Comparison of ENCODE assay signal across 22 cellular contexts in genomic region chr2:24874025-24874424, GRCh38. TPM values are rescaled to one million over a fixed set of nuclear protein-coding genes. Genes with fewer than 3 reads are reported as not detected.
A peak's percentile ranks its signal among the peaks of the same experiment; 100 is the strongest.
DNase-seq lines count a peak whose midpoint lies in the region; ATAC-seq and TF ChIP-seq lines count a peak whose summit lies in the region.
"Had no signal": no experiment of that assay in that cellular context is flagged by ENCODE, and none has a peak within 500 bp of the region (broad histone marks: within the 10 kb centered on the region; RNA-seq: fewer than 3 reads in every experiment).

No MANE protein-coding gene starts in this region.

- H3K9ac ChIP-seq in mammary epithelial cell (ENCODE audit: insufficient read depth, low read length) = no peak overlapping the region
- H3K9ac ChIP-seq: BLaER1 had no signal

- POLR2A ChIA-PET in MCF 10A (lab: Yijun Ruan, JAX) = interaction anchor here (1.0 to 1.1 kb wide), 2 partner anchors 14 to 19 kb away, joined by 3 to 5 read pairs; no protein-coding TSS in a partner anchor

- intact Hi-C loops in MCF 10A (cut with micrococcal nuclease) (no loop called here), mammary epithelial cell (cut with micrococcal nuclease) (no loop called here), ovary (cut with DNase I) (no loop called here), vagina (cut with DNase I) (no loop called here)

- WGBS in mammary epithelial cell (ENCODE audit: low coverage, missing lambda C conversion rate) = 89% methylated on average over 7 of the region's 9 CpGs
- WGBS in gastroesophageal sphincter (ENCODE audit: low coverage in 1 of 2), 2 donors = 80 to 93% methylated on average over 3 to 5 of the region's 9 CpGs
- 68 to 88% (median 77%) methylated on average over 9 of the region's 9 CpGs for WGBS in ovary, 3 donors

- no peaks in the 10 kb centered on the region for H3K79me2 ChIP-seq in mammary epithelial cell (ENCODE audit: insufficient read depth, low read length)

- H3K4me1 Mint-ChIP-seq in MCF 10A (ENCODE audit: insufficient read depth, unreplicated experiment) = peaks cover 22% of the 10 kb centered on the region

- no peak for TF ChIP-seq POLR2A in gastroesophageal sphincter (IDR thresholded peaks at IDR 0.05)
- TF ChIP-seq POLR2A in ovary (IDR thresholded peaks at IDR 0.05) = no peak
- no peak for TF ChIP-seq POLR2A in vagina (IDR thresholded peaks at IDR 0.05)

- dilution Hi-C loops in mammary epithelial cell (cut with HindIII; ENCODE audit: low sequenced_read_pairs) = no loop called here

- peaks cover 15% of the 10 kb centered on the region for H3K36me3 Mint-ChIP-seq in MCF 10A (ENCODE audit: insufficient read depth, unreplicated experiment)

- H3K27me3 ChIP-seq in mammary epithelial cell (ENCODE audit: insufficient read depth, low read length) = no peaks in the 10 kb centered on the region
- H3K27me3 ChIP-seq in gastroesophageal sphincter = no peaks in the 10 kb centered on the region
- H3K27me3 ChIP-seq in ovary = no peaks in the 10 kb centered on the region
- no peaks in the 10 kb centered on the region for H3K27me3 ChIP-seq in vagina
- H3K27me3 ChIP-seq: BLaER1 had no signal

- peak overlapping the region; percentile 87 for H3K27ac Mint-ChIP-seq in MCF 10A (ENCODE audit: low read depth, unreplicated experiment)

- no peak overlapping the region for H3K27ac ChIP-seq in mammary epithelial cell (ENCODE audit: insufficient read depth, low read depth, low read length)
- H3K27ac ChIP-seq in gastroesophageal sphincter = peak overlapping the region in 3 of 4 donors; percentile 39 to 77 (median 73)
- peak overlapping the region; percentile 41 to 78 for H3K27ac ChIP-seq in ovary
- H3K27ac ChIP-seq in vagina = peak overlapping the region; percentile 62
- H3K27ac ChIP-seq: 22Rv1, BLaER1, thoracic aorta had no signal

- BruUV-seq in MCF 10A (replicated peaks; lab: Mats Ljungman, UMichigan) (no TSS peak), mammary epithelial cell (replicated peaks; lab: Mats Ljungman, UMichigan) (no TSS peak)

- ATAC-seq in gastroesophageal sphincter (peak; percentile 80), GM18502 (IDR thresholded peaks at IDR 0.05; ENCODE audit: poor library complexity, unreplicated experiment) (no peak)
- ATAC-seq: left lobe of liver had no signal

- H4K20me1 ChIP-seq in mammary epithelial cell (ENCODE audit: insufficient read depth, low read length) = no peaks in the 10 kb centered on the region

- TF ChIP-seq CTCF in MCF 10A (IDR thresholded peaks at IDR 0.05; ENCODE audit: unreplicated experiment) (no peak), mammary epithelial cell (conservative IDR thresholded peaks at IDR 0.05 in 1 of 2, IDR thresholded peaks at IDR 0.05 in 1 of 2; ENCODE audit: extremely low read depth in 1 of 2, insufficient read depth in 1 of 2, low read depth in 1 of 2, low read length in 2 of 2) (no peak), gastroesophageal sphincter (IDR thresholded peaks at IDR 0.05) (no peak), ovary (IDR thresholded peaks at IDR 0.05) (no peak), vagina (IDR thresholded peaks at IDR 0.05) (no peak), GM20000 (IDR thresholded peaks at IDR 0.05; ENCODE audit: extremely low read depth, missing control alignments) (no peak)

- no peak for TF ChIP-seq EP300 in gastroesophageal sphincter (IDR thresholded peaks at IDR 0.05)
- TF ChIP-seq EP300 in ovary (IDR thresholded peaks at IDR 0.05) = no peak

- no peaks in the 10 kb centered on the region for H3K9me3 Mint-ChIP-seq in MCF 10A (ENCODE audit: unreplicated experiment)
- H3K9me3 Mint-ChIP-seq: naive B cell had no signal

- H3K4me2 ChIP-seq in mammary epithelial cell (ENCODE audit: insufficient read depth, low read depth, low read length) = no peak overlapping the region

- CTCF ChIA-PET in MCF 10A (lab: Yijun Ruan, JAX) = no interaction called here
- CTCF ChIA-PET in mammary epithelial cell (lab: Charles Lee; ENCODE audit: low non-redundant PET) = no interaction called here

- no peak overlapping the region for H3K4me3 ChIP-seq in mammary epithelial cell (replicated peaks in 1 of 3; ENCODE audit: insufficient read depth in 1 of 3, low read depth in 2 of 3, low read length in 3 of 3)
- no peak overlapping the region for H3K4me3 ChIP-seq in gastroesophageal sphincter
- H3K4me3 ChIP-seq in ovary = no peak overlapping the region
- H3K4me3 ChIP-seq in vagina = no peak overlapping the region
- H3K4me3 ChIP-seq: BLaER1, thoracic aorta had no signal

- H2AFZ ChIP-seq in mammary epithelial cell (ENCODE audit: low read depth, low read length) = no peak overlapping the region

- no peaks in the 10 kb centered on the region for H3K27me3 Mint-ChIP-seq in MCF 10A (ENCODE audit: insufficient read depth, unreplicated experiment)
- H3K27me3 Mint-ChIP-seq: naive B cell had no signal

- H3K36me3 ChIP-seq in mammary epithelial cell (ENCODE audit: insufficient read depth, low read length) (no peaks in the 10 kb centered on the region), gastroesophageal sphincter (no peaks in the 10 kb centered on the region), ovary (no peaks in the 10 kb centered on the region), vagina (no peaks in the 10 kb centered on the region)
- H3K36me3 ChIP-seq: thoracic aorta had no signal

- in situ Hi-C loops in mammary epithelial cell (cut with MboI; ENCODE audit: low sequenced_read_pairs in 2 of 2) = no loop called here

- DNase-seq in MCF 10A (ENCODE audit: unreplicated experiment) (peak; percentile 91), mammary epithelial cell (no peak), ovary (peak in 1 of 5 donors; percentile 56), vagina (ENCODE audit: extremely low spot score in 2 of 2) (no peak), KG1 (lab: John Stamatoyannopoulos, UW) (no peak), GM20000 (ENCODE audit: low spot score) (no peak)
- DNase-seq: activated CD4-positive, alpha-beta T cell treated with anti-CD3 and anti-CD28 coated beads for 4 hours; activated naive CD4-positive, alpha-beta T cell treated with Interleukin-2 at 50 U/mL for 16 hours; DMS 273 treated with DMSO at 0.1 percent for 48 hours; erythroblast; HCEC 1CT; Kasumi-1; naive B cell; NCI-H1694; NCI-H446; stimulated activated CD4-positive, alpha-beta T cell treated with anti-CD3 and anti-CD28 coated beads, Interleukin-2, amount 100 ng/mL, for 24 hours had no signal

- H3K9me3 ChIP-seq in mammary epithelial cell (replicated peaks; ENCODE audit: insufficient read depth, low read length) (no peaks in the 10 kb centered on the region), gastroesophageal sphincter (no peaks in the 10 kb centered on the region), ovary (no peaks in the 10 kb centered on the region), vagina (no peaks in the 10 kb centered on the region)
- H3K9me3 ChIP-seq: BLaER1, thoracic aorta had no signal

- H3K4me1 ChIP-seq in mammary epithelial cell (ENCODE audit: insufficient read depth, low read length) = no peaks in the 10 kb centered on the region
- peaks cover 0 to 43% (median 13%) of the 10 kb centered on the region in 3 donors for H3K4me1 ChIP-seq in gastroesophageal sphincter
- peaks cover 21% of the 10 kb centered on the region for H3K4me1 ChIP-seq in ovary (ENCODE audit: insufficient read depth)
- H3K4me1 ChIP-seq in vagina = peaks cover 20% of the 10 kb centered on the region

- peak overlapping the region; percentile 41 for H3K4me3 Mint-ChIP-seq in MCF 10A (ENCODE audit: unreplicated experiment)
- H3K4me3 Mint-ChIP-seq: naive B cell had no signal

RNA-seq across cellular contexts. Expression of gene ADCY3, which starts 46.0 kb away (rescaled TPM):
- 50.3 and 62.9 TPM in 2 replicates for total RNA-seq in MCF 10A (2022)
- 10 to 100 TPM; 13.3 to 50.5 TPM for total RNA-seq in mammary epithelial cell
- polyA plus RNA-seq in mammary epithelial cell = 63.4 TPM
- 106 TPM for polyA minus RNA-seq in mammary epithelial cell
- total RNA-seq in gastroesophageal sphincter = 10 to 100 TPM; 32.5 to 54.5 (median 39.9) TPM
- total RNA-seq in ovary = 100 to 1,000 TPM in 3 of 7 donors, 10 to 100 TPM in 4; 27.1 to 150 (median 97.4) TPM
- 100 to 1,000 TPM in 1 of 2 donors, 10 to 100 TPM in 1; 65.1 to 104 TPM for polyA plus RNA-seq in ovary
- total RNA-seq in vagina = 90.6 TPM
